1 cellular context compared by ENCODE assay signal in genomic region chrX:18855919-18856644, GRCh38.
A peak's percentile ranks its signal among the peaks of the same experiment; 100 is the strongest.
TF ChIP-seq lines count a peak whose summit lies in the region.

No MANE protein-coding gene starts in this region.

TF ChIP-seq in GM12878, 131 proteins besides CTCF, POLR2A, EP300 and RAD21 (continued from another document and continues in another):
- TF ChIP-seq IKZF1 (conservative IDR thresholded peaks at IDR 0.05) (peak; percentile 71), CEBPZ (IDR thresholded peaks at IDR 0.05; ENCODE audit: low read depth, low read length) (no peak), BCLAF1 (IDR thresholded peaks at IDR 0.05) (no peak), MLLT1 (IDR thresholded peaks at IDR 0.05) (peak; percentile 96), POU2F2 (IDR thresholded peaks at IDR 0.05; ENCODE audit: borderline replicate concordance, low read depth, low read length) (no peak), FOXM1 (IDR thresholded peaks at IDR 0.05; ENCODE audit: low read depth, low read length) (peak; percentile 94; the same call in 1 of the 2 replicates), SIN3A (IDR thresholded peaks at IDR 0.05; ENCODE audit: low read depth, low read length) (no peak), IKZF2 (IDR thresholded peaks at IDR 0.05) (peak; percentile 83 to 86), BCL11A (IDR thresholded peaks at IDR 0.05; ENCODE audit: low read depth, low read length) (0 out of 2 replicates have a peak, but pooled peaks have one; percentile 6), IRF5 (IDR thresholded peaks at IDR 0.05; ENCODE audit: borderline replicate concordance) (no peak), RELB (IDR thresholded peaks at IDR 0.05; ENCODE audit: low read depth) (peak; percentile 79), TBL1XR1 (IDR thresholded peaks at IDR 0.05; ENCODE audit: low read depth, low read length) (0 out of 2 replicates have a peak, but pooled peaks have one; percentile 20), SP1 (IDR thresholded peaks at IDR 0.05; ENCODE audit: low read depth, low read length) (peak; percentile 51), CREM (IDR thresholded peaks at IDR 0.05; ENCODE audit: low read depth) (no peak), ZNF207 (IDR thresholded peaks at IDR 0.05; ENCODE audit: borderline replicate concordance) (peak; percentile 55; the same call in 1 of the 2 replicates), ELK1 (IDR thresholded peaks at IDR 0.05; ENCODE audit: low read depth, low read length) (no peak), YY1 (IDR thresholded peaks at IDR 0.05; ENCODE audit: low read depth, low read length) (0 out of 2 replicates have a peak, but pooled peaks have one; percentile 38), ZBED1 (IDR thresholded peaks at IDR 0.05; ENCODE audit: borderline replicate concordance) (no peak), MEF2B (IDR thresholded peaks at IDR 0.05; ENCODE audit: partially characterized antibody, poor library complexity, severe bottlenecking) (peak; percentile 98), ZNF592 (IDR thresholded peaks at IDR 0.05) (peak; percentile 85; the same call in 1 of the 2 replicates), RBBP5 (conservative IDR thresholded peaks at IDR 0.05) (no peak), MTA2 (IDR thresholded peaks at IDR 0.05; ENCODE audit: low read depth) (peak; percentile 71), ZZZ3 (IDR thresholded peaks at IDR 0.05; ENCODE audit: control insufficient read depth, insufficient read length, low read depth) (no peak), USF2 (IDR thresholded peaks at IDR 0.05; ENCODE audit: borderline replicate concordance, low read depth, low read length) (no peak), EZH2 (IDR thresholded peaks at IDR 0.05; ENCODE audit: borderline replicate concordance, control insufficient read depth, low read depth, low read length) (0 out of 2 replicates have a peak, but pooled peaks have one; percentile 54), SPI1 (IDR thresholded peaks at IDR 0.05; ENCODE audit: borderline replicate concordance, insufficient read depth, low read depth, low read length) (peak; percentile 81), ZNF217 (IDR thresholded peaks at IDR 0.05) (no peak), ZBTB11 (CRISPR knock-in tag; IDR thresholded peaks at IDR 0.05) (no peak), ATF7 (IDR thresholded peaks at IDR 0.05; ENCODE audit: low read depth) (peak; percentile 59), DPF2 (IDR thresholded peaks at IDR 0.05) (peak; percentile 39; the same call in 1 of the 2 replicates), SUZ12 (IDR thresholded peaks at IDR 0.05; ENCODE audit: unreplicated experiment) (no peak), SRF (IDR thresholded peaks at IDR 0.05; ENCODE audit: low read depth in 2 of 2, low read length in 2 of 2) (no peak)
